In the genomic region with DNA sequence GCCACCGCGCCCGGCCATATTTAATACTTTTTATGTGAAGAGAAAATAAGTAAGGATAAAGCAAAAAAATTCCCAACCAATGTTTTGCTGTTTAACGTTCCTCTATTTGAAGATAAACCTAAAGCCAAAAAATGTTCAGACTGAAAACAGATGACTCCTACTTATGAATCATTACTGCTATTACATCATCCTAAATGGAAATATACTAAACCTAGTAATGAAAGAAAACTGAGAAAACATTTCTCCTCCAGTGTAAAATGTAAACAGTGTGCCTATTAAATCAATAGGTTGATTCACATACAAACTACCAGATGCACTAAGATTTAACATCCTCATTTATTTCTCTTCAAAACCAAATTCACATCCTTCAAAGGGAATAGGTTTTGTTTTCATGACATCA, we compare ENCODE assay signal across 12 cellular contexts. TPM values are rescaled to one million over a fixed set of nuclear protein-coding genes. Genes with fewer than 3 reads are reported as not detected.
DNase-seq lines count a peak whose midpoint lies in the region; ATAC-seq and TF ChIP-seq lines count a peak whose summit lies in the region.
"Had no signal": no experiment of that assay in that cellular context is flagged by ENCODE, and none has a peak within 500 bp of the region (broad histone marks: within the 10 kb centered on the region; RNA-seq: fewer than 3 reads in every experiment).

No MANE protein-coding gene starts in this region.

- intact Hi-C loops in sigmoid colon (cut with DNase I), result no loop called here
- intact Hi-C loops in activated T-helper 2 cell treated with anti-CD3 and anti-CD28 coated beads, Interferon-gamma antibody, Interleukin-2, Interleukin-4, amounts not matched to agents 10 μg/mL and 5 μg/mL and 100 μg/mL, durations not matched to agents 14 hours and 24 hours and 36 hours (cut with micrococcal nuclease), result no loop called here

- no peak overlapping the region for H3K4me3 ChIP-seq in GM23248
- no peak overlapping the region for H3K4me3 ChIP-seq in adipocyte (ENCODE audit: low read length)
- no peak overlapping the region for H3K4me3 ChIP-seq in sigmoid colon
- H3K4me3 ChIP-seq: left ventricle myocardium inferior had no signal

- H3K27me3 ChIP-seq in GM23248 (replicated peaks; ENCODE audit: insufficient read depth) (no peaks in the 10 kb centered on the region), adipocyte (replicated peaks; ENCODE audit: control insufficient read depth, insufficient read depth, low read length) (no peaks in the 10 kb centered on the region), foreskin keratinocyte (no peaks in the 10 kb centered on the region), sigmoid colon (no peaks in the 10 kb centered on the region)

- H3K36me3 ChIP-seq in GM23248 (ENCODE audit: low read depth) (peaks cover 23% of the 10 kb centered on the region; the same call in 1 of the 2 replicates), adipocyte (ENCODE audit: control insufficient read depth, insufficient read depth, low read length, severe bottlenecking) (peaks cover 56% of the 10 kb centered on the region), sigmoid colon (peaks cover 5 to 59% (median 13%) of the 10 kb centered on the region in 4 donors)

- peaks cover 8% of the 10 kb centered on the region; the same call in 1 of the 2 replicates for H3K4me1 ChIP-seq in GM23248 (ENCODE audit: insufficient read depth)
- peaks cover 15% of the 10 kb centered on the region for H3K4me1 ChIP-seq in adipocyte (ENCODE audit: control insufficient read depth, insufficient read depth, low read length)
- peaks cover 4% of the 10 kb centered on the region for H3K4me1 ChIP-seq in foreskin keratinocyte
- no peaks in the 10 kb centered on the region for H3K4me1 ChIP-seq in sigmoid colon
- H3K4me1 ChIP-seq: left ventricle myocardium inferior had no signal

- TF ChIP-seq CTCF in foreskin keratinocyte (conservative IDR thresholded peaks at IDR 0.05), result no peak
- TF ChIP-seq CTCF in sigmoid colon (IDR thresholded peaks at IDR 0.05), result no peak

- H2AFZ ChIP-seq in GM23248, result peak overlapping the region; percentile 68

- TF ChIP-seq EP300 in sigmoid colon (IDR thresholded peaks at IDR 0.05), result no peak

- TF ChIP-seq POLR2A in sigmoid colon (IDR thresholded peaks at IDR 0.05), result no peak

- H3K4me2 ChIP-seq in GM23248 (ENCODE audit: unreplicated experiment), result peak overlapping the region; percentile 35

- peak; percentile 66 for DNase-seq in AG08395 (ENCODE audit: low spot score)
- peak; percentile 78 for DNase-seq in GM23248
- peak; percentile 83 for DNase-seq in adipocyte (ENCODE audit: low read depth)
- DNase-seq in foreskin keratinocyte, result peak; percentile 11 to 37
- no peak for DNase-seq in DMS153 treated with DMSO at 0.1 percent for 48 hours (lab: John Stamatoyannopoulos, UW; ENCODE audit: unreplicated experiment)
- DNase-seq in natural killer cell treated with Interleukin-12 subunit alpha and Interleukin-12 subunit beta and Interleukin-15 and Interleukin-18, amount 100 ng/mL, for 72 hours (ENCODE audit: low spot score), result no peak
- no peak for DNase-seq in sigmoid colon
- DNase-seq in activated T-helper 2 cell treated with anti-CD3 and anti-CD28 coated beads, Interferon-gamma antibody, Interleukin-2, Interleukin-4, amounts not matched to agents 10 μg/mL and 5 μg/mL and 100 μg/mL, durations not matched to agents 14 hours and 24 hours and 36 hours (ENCODE audit: low spot score), result no peak
- DNase-seq: left ventricle myocardium inferior; stimulated activated CD8-positive, alpha-beta memory T cell treated with anti-CD3 and anti-CD28 coated beads, Interleukin-4, amount 100 ng/mL, for 48 hours; T1000 had no signal

- H3K27me3 Mint-ChIP-seq in natural killer cell treated with Interleukin-12 subunit alpha and Interleukin-12 subunit beta and Interleukin-15 and Interleukin-18, amount 100 ng/mL, for 72 hours, result no peaks in the 10 kb centered on the region
- no peaks in the 10 kb centered on the region for H3K27me3 Mint-ChIP-seq in activated T-helper 2 cell treated with anti-CD3 and anti-CD28 coated beads, Interferon-gamma antibody, Interleukin-2, Interleukin-4, amounts not matched to agents 10 μg/mL and 5 μg/mL and 100 μg/mL, durations not matched to agents 14 hours and 24 hours and 36 hours (ENCODE audit: low read depth)

- H3K9me3 ChIP-seq in GM23248 (ENCODE audit: low read depth), result no peaks in the 10 kb centered on the region
- H3K9me3 ChIP-seq in adipocyte (ENCODE audit: control insufficient read depth, low read length), result no peaks in the 10 kb centered on the region
- no peaks in the 10 kb centered on the region for H3K9me3 ChIP-seq in sigmoid colon
- H3K9me3 ChIP-seq: left ventricle myocardium inferior had no signal

- no peak overlapping the region for H3K27ac Mint-ChIP-seq in natural killer cell treated with Interleukin-12 subunit alpha and Interleukin-12 subunit beta and Interleukin-15 and Interleukin-18, amount 100 ng/mL, for 72 hours
- no peak overlapping the region for H3K27ac Mint-ChIP-seq in activated T-helper 2 cell treated with anti-CD3 and anti-CD28 coated beads, Interferon-gamma antibody, Interleukin-2, Interleukin-4, amounts not matched to agents 10 μg/mL and 5 μg/mL and 100 μg/mL, durations not matched to agents 14 hours and 24 hours and 36 hours

- H3K4me3 Mint-ChIP-seq in natural killer cell treated with Interleukin-12 subunit alpha and Interleukin-12 subunit beta and Interleukin-15 and Interleukin-18, amount 100 ng/mL, for 72 hours, result no peak overlapping the region
- H3K4me3 Mint-ChIP-seq in activated T-helper 2 cell treated with anti-CD3 and anti-CD28 coated beads, Interferon-gamma antibody, Interleukin-2, Interleukin-4, amounts not matched to agents 10 μg/mL and 5 μg/mL and 100 μg/mL, durations not matched to agents 14 hours and 24 hours and 36 hours (ENCODE audit: low read depth), result no peak overlapping the region
- H3K4me3 Mint-ChIP-seq: neural crest cell had no signal

- peaks cover 9 to 12% of the 10 kb centered on the region in 2 donors for H3K4me1 Mint-ChIP-seq in natural killer cell treated with Interleukin-12 subunit alpha and Interleukin-12 subunit beta and Interleukin-15 and Interleukin-18, amount 100 ng/mL, for 72 hours (ENCODE audit: low read depth in 2 of 2)
- peaks cover 7% of the 10 kb centered on the region for H3K4me1 Mint-ChIP-seq in activated T-helper 2 cell treated with anti-CD3 and anti-CD28 coated beads, Interferon-gamma antibody, Interleukin-2, Interleukin-4, amounts not matched to agents 10 μg/mL and 5 μg/mL and 100 μg/mL, durations not matched to agents 14 hours and 24 hours and 36 hours (ENCODE audit: low read depth)
- H3K4me1 Mint-ChIP-seq: neural crest cell had no signal

- peak; percentile 72 for ATAC-seq in foreskin keratinocyte
- no peak for ATAC-seq in natural killer cell treated with Interleukin-12 subunit alpha and Interleukin-12 subunit beta and Interleukin-15 and Interleukin-18, amount 100 ng/mL, for 72 hours

- H3K27ac ChIP-seq in GM23248, result peak overlapping the region; percentile 65
- H3K27ac ChIP-seq in foreskin keratinocyte, result no peak overlapping the region
- no peak overlapping the region for H3K27ac ChIP-seq in sigmoid colon
- H3K27ac ChIP-seq: left ventricle myocardium inferior had no signal

- WGBS in GM23248 (ENCODE audit: low coverage in 1 of 2, low lambda C conversion rate in 2 of 2, missing lambda C conversion rate in 2 of 2), 2 experiments, result 63 to 67% methylated on average over 4 of the region's 4 CpGs
- 93 to 98% methylated on average over 4 of the region's 4 CpGs for WGBS in sigmoid colon, 2 donors

- no peaks in the 10 kb centered on the region for H3K9me2 ChIP-seq in GM23248 (ENCODE audit: insufficient read depth)

- no peak overlapping the region; the same call in 1 of the 2 replicates for H3K9ac ChIP-seq in GM23248
- H3K9ac ChIP-seq in adipocyte (ENCODE audit: low read length), result no peak overlapping the region

- no peaks in the 10 kb centered on the region for H3K9me3 Mint-ChIP-seq in natural killer cell treated with Interleukin-12 subunit alpha and Interleukin-12 subunit beta and Interleukin-15 and Interleukin-18, amount 100 ng/mL, for 72 hours
- no peaks in the 10 kb centered on the region for H3K9me3 Mint-ChIP-seq in activated T-helper 2 cell treated with anti-CD3 and anti-CD28 coated beads, Interferon-gamma antibody, Interleukin-2, Interleukin-4, amounts not matched to agents 10 μg/mL and 5 μg/mL and 100 μg/mL, durations not matched to agents 14 hours and 24 hours and 36 hours
- H3K9me3 Mint-ChIP-seq: neural crest cell had no signal

- no peaks in the 10 kb centered on the region for H3K79me2 ChIP-seq in GM23248 (ENCODE audit: insufficient read depth)

- in situ Hi-C loops in GM23248 (cut with MboI), result no loop called here

- no peaks in the 10 kb centered on the region for H4K20me1 ChIP-seq in GM23248 (ENCODE audit: insufficient read depth)

- H3F3A ChIP-seq in GM23248 (ENCODE audit: insufficient read depth), result peaks cover 8% of the 10 kb centered on the region

- peaks cover 23% of the 10 kb centered on the region for H3K36me3 Mint-ChIP-seq in natural killer cell treated with Interleukin-12 subunit alpha and Interleukin-12 subunit beta and Interleukin-15 and Interleukin-18, amount 100 ng/mL, for 72 hours
- H3K36me3 Mint-ChIP-seq in activated T-helper 2 cell treated with anti-CD3 and anti-CD28 coated beads, Interferon-gamma antibody, Interleukin-2, Interleukin-4, amounts not matched to agents 10 μg/mL and 5 μg/mL and 100 μg/mL, durations not matched to agents 14 hours and 24 hours and 36 hours (ENCODE audit: low read depth), result peaks cover 42% of the 10 kb centered on the region

RNA-seq across cellular contexts. Expression of a gene that starts 43.5 kb away (rescaled TPM):
- 12.4 and 17.3 TPM in 2 replicates for total RNA-seq in GM23248 (2014; rRNA removed; shearing (Covaris generic))
- polyA plus RNA-seq in GM23248 (2016; fragmentation: Nextera tagmentation; extraction: Ambion mirVana) (21.0 and 21.6 TPM in 2 replicates), foreskin keratinocyte (5.4 and 7.5 TPM in 2 replicates), sigmoid colon (10 to 100 TPM in 2 of 3 donors, 1 to 10 TPM in 1; 7.2 to 11.1 (median 10.2) TPM)
- total RNA-seq in foreskin keratinocyte (17.1 and 19.7 TPM in 2 replicates), sigmoid colon (10 to 100 TPM; 20.5 to 29.9 (median 26.7) TPM)
- 10 to 100 TPM; 19.4 to 23.0 TPM for total RNA-seq in natural killer cell treated with Interleukin-12 subunit alpha and Interleukin-12 subunit beta and Interleukin-15 and Interleukin-18, amount 100 ng/mL, for 72 hours
- total RNA-seq in activated T-helper 2 cell treated with anti-CD3 and anti-CD28 coated beads, Interferon-gamma antibody, Interleukin-2, Interleukin-4, amounts not matched to agents 10 μg/mL and 5 μg/mL and 100 μg/mL, durations not matched to agents 14 hours and 24 hours and 36 hours, result 27.6 and 27.8 TPM in 2 replicates

Comparison
In these comparisons a context has a peak if more than half of its experiments do, and no peak if none do; other contexts are left out.
1. DNase-seq: peak in AG08395 (single experiment), GM23248 (single experiment), adipocyte (single experiment) and foreskin keratinocyte (2 of 2); none in DMS153 treated with DMSO at 0.1 percent for 48 hours (single experiment), natural killer cell treated with Interleukin-12 subunit alpha and Interleukin-12 subunit beta and Interleukin-15 and Interleukin-18, amount 100 ng/mL, for 72 hours (single experiment), sigmoid colon (single experiment) and activated T-helper 2 cell treated with anti-CD3 and anti-CD28 coated beads, Interferon-gamma antibody, Interleukin-2, Interleukin-4, amounts not matched to agents 10 μg/mL and 5 μg/mL and 100 μg/mL, durations not matched to agents 14 hours and 24 hours and 36 hours (single experiment).